ENCODE assay signal across 14 cellular contexts in the genomic region with DNA sequence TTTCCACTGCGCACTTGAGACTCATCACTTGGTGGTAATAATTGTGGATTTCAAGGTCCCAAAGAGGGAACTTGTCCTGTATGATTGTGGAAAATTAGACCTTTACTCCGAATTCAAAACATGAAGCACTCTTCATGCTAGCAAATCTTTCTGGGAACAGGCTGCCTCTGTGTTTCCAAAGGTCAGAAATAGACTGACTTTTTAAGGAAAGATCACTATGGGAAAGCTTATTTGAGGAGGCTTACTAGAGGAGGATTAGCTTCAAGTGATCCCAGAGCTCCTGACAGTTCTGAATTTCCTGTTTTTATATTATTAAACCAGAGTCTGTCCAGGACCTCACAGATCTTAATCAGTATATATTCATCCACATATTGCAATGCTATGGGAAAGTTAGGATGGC. TPM values are rescaled to one million over a fixed set of nuclear protein-coding genes. Genes with fewer than 3 reads are reported as not detected.
DNase-seq lines count a peak whose midpoint lies in the region; ATAC-seq and TF ChIP-seq lines count a peak whose summit lies in the region.
"Had no signal": no experiment of that assay in that cellular context is flagged by ENCODE, and none has a peak within 500 bp of the region (broad histone marks: within the 10 kb centered on the region; RNA-seq: fewer than 3 reads in every experiment).

No MANE protein-coding gene starts in this region.

- H3K27me3 Mint-ChIP-seq in MCF 10A (ENCODE audit: insufficient read depth, unreplicated experiment) (no peaks in the 10 kb centered on the region), nephron (ENCODE audit: low read depth) (no peaks in the 10 kb centered on the region)

- no peak overlapping the region for H3K4me3 ChIP-seq in left ventricle myocardium inferior
- H3K4me3 ChIP-seq in SJCRH30 = no peak overlapping the region
- H3K4me3 ChIP-seq: gastroesophageal sphincter had no signal

- POLR2A ChIA-PET in MCF 10A (lab: Yijun Ruan, JAX) = interaction anchor here (0.6 to 2.8 kb wide), 21 partner anchors 12 to 182 kb away, joined by 3 to 50 read pairs (median 5); partner anchors contain the start of gene INTS6

- H3K9me3 Mint-ChIP-seq in MCF 10A (ENCODE audit: unreplicated experiment) = no peaks in the 10 kb centered on the region
- H3K9me3 Mint-ChIP-seq in nephron = no peaks in the 10 kb centered on the region

- H3K27ac ChIP-seq in left ventricle myocardium inferior (replicated peaks) = peak overlapping the region; percentile 69
- H3K27ac ChIP-seq in SJCRH30 = no peak overlapping the region

- peaks cover 62% of the 10 kb centered on the region for H3K4me1 ChIP-seq in left ventricle myocardium inferior
- peaks cover 28% of the 10 kb centered on the region for H3K4me1 ChIP-seq in SJCRH30

- no peak for DNase-seq in left ventricle myocardium inferior
- DNase-seq in left cardiac atrium = no peak
- no peak for DNase-seq in MCF 10A (ENCODE audit: unreplicated experiment)
- DNase-seq in SJCRH30 = no peak
- no peak for DNase-seq in NCI-H1694 treated with DMSO at 0.1 percent for 48 hours (lab: John Stamatoyannopoulos, UW)
- no peak for DNase-seq in cerebellum (ENCODE audit: low spot score)
- no peak for DNase-seq in GM19240 (ENCODE audit: insufficient read length, low spot score)
- DNase-seq: activated effector memory CD4-positive, alpha-beta T cell treated with anti-CD3 and anti-CD28 coated beads, Interleukin-2, amount 50 U/mL, for 16 hours; COR-L47; effector CD4-positive, alpha-beta T cell; GF-D8; stimulated activated CD4-positive, alpha-beta T cell treated with anti-CD3 and anti-CD28 coated beads, Interleukin-2, amount 100 ng/mL, for 48 hours had no signal

- H3K36me3 Mint-ChIP-seq in MCF 10A (ENCODE audit: insufficient read depth, unreplicated experiment) (peaks cover 6% of the 10 kb centered on the region), nephron (ENCODE audit: low read depth) (no peaks in the 10 kb centered on the region)

- peaks cover 51% of the 10 kb centered on the region for H3K4me1 Mint-ChIP-seq in MCF 10A (ENCODE audit: insufficient read depth, unreplicated experiment)
- H3K4me1 Mint-ChIP-seq in nephron = peaks cover 38% of the 10 kb centered on the region

- TF ChIP-seq CTCF in left ventricle myocardium inferior (IDR thresholded peaks at IDR 0.05; ENCODE audit: borderline replicate concordance) (no peak), MCF 10A (IDR thresholded peaks at IDR 0.05; ENCODE audit: unreplicated experiment) (no peak), nephron (IDR thresholded peaks at IDR 0.05; ENCODE audit: unreplicated experiment in 3 of 3) (no peak)

- no TSS peak for BruUV-seq in MCF 10A (replicated peaks; lab: Mats Ljungman, UMichigan)

- no peak for ATAC-seq in left cardiac atrium
- ATAC-seq: gastroesophageal sphincter had no signal

- intact Hi-C loops in left ventricle myocardium inferior (cut with micrococcal nuclease) (no loop called here), left cardiac atrium (cut with DNase I) (loop anchor here (5.0 to 10.0 kb wide), 2 partner anchors 135 to 208 kb away; partner anchors contain the start of gene INTS6 (in 1 of the 2)), MCF 10A (cut with micrococcal nuclease) (loop anchor here (5.0 kb wide), 1 partner anchor 208 kb away; no protein-coding TSS in a partner anchor)

- peak overlapping the region; percentile 77 for H3K27ac Mint-ChIP-seq in MCF 10A (ENCODE audit: low read depth, unreplicated experiment)
- H3K27ac Mint-ChIP-seq in nephron = peak overlapping the region in 2 of 3 experiments; percentile 41 to 61

- H3K36me3 ChIP-seq in left ventricle myocardium inferior = no peaks in the 10 kb centered on the region
- H3K36me3 ChIP-seq in SJCRH30 = no peaks in the 10 kb centered on the region
- H3K36me3 ChIP-seq: gastroesophageal sphincter had no signal

- no peak overlapping the region for H3K4me3 Mint-ChIP-seq in MCF 10A (ENCODE audit: unreplicated experiment)
- H3K4me3 Mint-ChIP-seq in nephron = no peak overlapping the region

- CTCF ChIA-PET in MCF 10A (lab: Yijun Ruan, JAX) = interaction anchor here (0.7 to 2.4 kb wide), 5 partner anchors 9 to 208 kb away, joined by 3 to 13 read pairs (median 4); no protein-coding TSS in a partner anchor

- H3K9me3 ChIP-seq in left ventricle myocardium inferior (replicated peaks) (no peaks in the 10 kb centered on the region), SJCRH30 (replicated peaks) (no peaks in the 10 kb centered on the region)
- H3K9me3 ChIP-seq: gastroesophageal sphincter had no signal

- no peaks in the 10 kb centered on the region for H3K27me3 ChIP-seq in left ventricle myocardium inferior (ENCODE audit: low read depth)
- no peaks in the 10 kb centered on the region for H3K27me3 ChIP-seq in SJCRH30
- H3K27me3 ChIP-seq: gastroesophageal sphincter had no signal

RNA-seq across cellular contexts. Expression of gene WDFY2, which starts 5.5 kb away (rescaled TPM):
- total RNA-seq in left ventricle myocardium inferior (4.5 TPM), left cardiac atrium (1 to 10 TPM; 5.4 to 7.2 TPM), MCF 10A (2022) (46.7 and 56.2 TPM in 2 replicates), cerebellum (17.5 TPM)
- total RNA-seq in SJCRH30 (2014; rRNA removed; shearing (Covaris generic)) = 11.2 and 13.2 TPM in 2 replicates
